ENCODE assay signal across 25 cellular contexts in genomic region chr14:43316427-43316826, GRCh38.
"Had no signal": no experiment of that assay in that cellular context is flagged by ENCODE, and none has a peak within 500 bp of the region (broad histone marks: within the 10 kb centered on the region; RNA-seq: fewer than 3 reads in every experiment).

No MANE protein-coding gene starts in this region.

- H3K9me3 ChIP-seq: colonic mucosa, esophagus muscularis mucosa, esophagus squamous epithelium, gastrocnemius medialis, gastroesophageal sphincter had no signal

- H3K4me2 ChIP-seq: hepatocyte had no signal

- H3K79me2 ChIP-seq: hepatocyte had no signal

- H3K36me3 ChIP-seq: colonic mucosa, esophagus muscularis mucosa, esophagus squamous epithelium, gastrocnemius medialis, gastroesophageal sphincter, heart left ventricle, heart right ventricle had no signal

- H3K4me3 ChIP-seq: colonic mucosa, coronary artery, dorsolateral prefrontal cortex, esophagus muscularis mucosa, esophagus squamous epithelium, gastrocnemius medialis, gastroesophageal sphincter, heart left ventricle, heart right ventricle, hepatocyte had no signal

- H2AFZ ChIP-seq: hepatocyte had no signal

- H3K4me1 Mint-ChIP-seq: endodermal cell had no signal

- ATAC-seq: effector memory CD8-positive, alpha-beta T cell; foreskin keratinocyte; gastrocnemius medialis; gastroesophageal sphincter; heart left ventricle; heart right ventricle had no signal

- DNase-seq: colonic mucosa; cortex of kidney; dermis blood vessel endothelial cell; dorsolateral prefrontal cortex; effector CD4-positive, alpha-beta T cell; effector CD8-positive, alpha-beta T cell; effector memory CD4-positive, alpha-beta T cell; effector memory CD8-positive, alpha-beta T cell; endodermal cell; erythroblast; esophagus squamous epithelium; foreskin fibroblast; foreskin keratinocyte; foreskin melanocyte; gastrocnemius medialis; glutamatergic neuron; head of caudate nucleus; heart left ventricle; heart right ventricle had no signal

- H3K4me3 Mint-ChIP-seq: dendritic cell treated with granulocyte-macrophage colony-stimulating factor and Interleukin-4, amounts not matched to agents 40 ng/mL and 50 ng/mL, for 4 days; effector memory CD8-positive, alpha-beta T cell; endodermal cell had no signal

- H3K9me3 Mint-ChIP-seq: dendritic cell treated with granulocyte-macrophage colony-stimulating factor and Interleukin-4, amounts not matched to agents 40 ng/mL and 50 ng/mL, for 4 days; endodermal cell had no signal

- H3K27ac ChIP-seq: colonic mucosa, coronary artery, dorsolateral prefrontal cortex, epithelial cell of prostate, esophagus muscularis mucosa, esophagus squamous epithelium, foreskin keratinocyte, gastrocnemius medialis, gastroesophageal sphincter, heart left ventricle, heart right ventricle, hepatocyte had no signal

- H3K27me3 ChIP-seq: colonic mucosa, dorsolateral prefrontal cortex, esophagus muscularis mucosa, esophagus squamous epithelium, foreskin keratinocyte, gastrocnemius medialis, gastroesophageal sphincter, heart left ventricle, heart right ventricle, hepatocyte had no signal

- H3K27ac Mint-ChIP-seq: dendritic cell treated with granulocyte-macrophage colony-stimulating factor and Interleukin-4, amounts not matched to agents 40 ng/mL and 50 ng/mL, for 4 days; effector memory CD8-positive, alpha-beta T cell; endodermal cell had no signal

- H3K27me3 Mint-ChIP-seq: dendritic cell treated with granulocyte-macrophage colony-stimulating factor and Interleukin-4, amounts not matched to agents 40 ng/mL and 50 ng/mL, for 4 days; effector memory CD8-positive, alpha-beta T cell had no signal

- H3K4me1 ChIP-seq: colonic mucosa, esophagus muscularis mucosa, esophagus squamous epithelium, foreskin keratinocyte, gastrocnemius medialis, gastroesophageal sphincter, heart left ventricle, heart right ventricle had no signal
